ENCODE assay signal across 8 cellular contexts in genomic region chr3:377158-377561, GRCh38.
DNase-seq lines count a peak whose midpoint lies in the region; ATAC-seq, FAIRE-seq and TF ChIP-seq lines count a peak whose summit lies in the region.

No MANE protein-coding gene starts in this region.

- DNase-seq in GM12865 (ENCODE audit: low read depth) (peak; percentile 50), H54 (ENCODE audit: insufficient read length, low spot score) (no peak), NCI-H1105 (lab: John Stamatoyannopoulos, UW) (peak; percentile 10), amniotic epithelial cell (ENCODE audit: low read depth) (peak; percentile 40), mesothelial cell of epicardium (ENCODE audit: low spot score in 2 of 2, unreplicated experiment in 2 of 2) (no peak), GF-D8 (lab: John Stamatoyannopoulos, UW) (no peak)
- DNase-seq in activated CD8-positive, alpha-beta memory T cell treated with anti-CD3 and anti-CD28 coated beads for 24 hours = no peak

- H3K4me3 Mint-ChIP-seq in mesothelial cell of epicardium = no peak overlapping the region

- FAIRE-seq in H54 (lab: Jason Lieb, UNC) = peak; percentile 11

- H3K36me3 Mint-ChIP-seq in mesothelial cell of epicardium = no peaks in the 10 kb centered on the region

- ATAC-seq in HG02763 (IDR thresholded peaks at IDR 0.05; ENCODE audit: unreplicated experiment) = no peak

- H3K27me3 Mint-ChIP-seq in mesothelial cell of epicardium (ENCODE audit: low read depth) = peaks cover 54% of the 10 kb centered on the region

- TF ChIP-seq POLR2A in H54 (IDR thresholded peaks at IDR 0.05; ENCODE audit: low read depth, low read length) = no peak

- no peaks in the 10 kb centered on the region for H3K9me3 Mint-ChIP-seq in mesothelial cell of epicardium

- no peaks in the 10 kb centered on the region for H3K4me1 Mint-ChIP-seq in mesothelial cell of epicardium

- peak; percentile 32 for TF ChIP-seq CTCF in GM12865 (IDR thresholded peaks at IDR 0.05; ENCODE audit: insufficient read depth, low read depth, low read length, missing control alignments)
- TF ChIP-seq CTCF in mesothelial cell of epicardium (IDR thresholded peaks at IDR 0.05; ENCODE audit: unreplicated experiment) = peak; percentile 42

- no peak overlapping the region for H3K4me3 ChIP-seq in GM12865 (ENCODE audit: low read depth, low read length)

- no peak overlapping the region for H3K27ac Mint-ChIP-seq in mesothelial cell of epicardium

Comparison
In these comparisons a context has a peak if more than half of its experiments do, and no peak if none do; other contexts are left out.
1. DNase-seq: peak in GM12865 (single experiment), NCI-H1105 (single experiment) and amniotic epithelial cell (single experiment); none in H54 (single experiment), mesothelial cell of epicardium (0 of 2), activated CD8-positive, alpha-beta memory T cell treated with anti-CD3 and anti-CD28 coated beads for 24 hours (single experiment) and GF-D8 (single experiment).